In genomic region chr1:44423706-44424546, GRCh38 we compare ENCODE assay signal across 8 cellular contexts. TPM values are rescaled to one million over a fixed set of nuclear protein-coding genes. Genes with fewer than 3 reads are reported as not detected.
DNase-seq lines count a peak whose midpoint lies in the region; FAIRE-seq and TF ChIP-seq lines count a peak whose summit lies in the region.

No MANE protein-coding gene starts in this region.

- peak overlapping the region; percentile 19 for H2AFZ ChIP-seq in ACC112 (ENCODE audit: low read length, unreplicated experiment)

- H3K36me3 ChIP-seq in ACC112 (ENCODE audit: insufficient read depth, low read length) (no peaks in the 10 kb centered on the region), bronchial epithelial cell (ENCODE audit: control insufficient read depth, insufficient read depth, low read length) (no peaks in the 10 kb centered on the region)

- 0 out of 2 replicates have a peak overlapping the region, but pooled peaks have one; percentile 36 for H3K4me3 ChIP-seq in ACC112 (ENCODE audit: low read depth, low read length)
- peak overlapping the region; percentile 31 for H3K4me3 ChIP-seq in Jurkat, Clone E6-1 (ENCODE audit: low read length)
- no peak overlapping the region for H3K4me3 ChIP-seq in bronchial epithelial cell (ENCODE audit: low read depth, low read length)

- no peaks in the 10 kb centered on the region for H3K4me1 ChIP-seq in ACC112 (ENCODE audit: control insufficient read depth, insufficient read depth, low read length, unreplicated experiment)

- H3K27me3 ChIP-seq in ACC112 (ENCODE audit: insufficient read depth, low read length), result peaks cover 55% of the 10 kb centered on the region
- peaks cover 15% of the 10 kb centered on the region for H3K27me3 ChIP-seq in bronchial epithelial cell (ENCODE audit: control insufficient read depth, insufficient read depth, low read length)

- peak; percentile 43 for FAIRE-seq in bronchial epithelial cell (lab: Jason Lieb, UNC)

- H3K27ac ChIP-seq in ACC112 (ENCODE audit: low read depth, low read length), result no peak overlapping the region

- no peak for TF ChIP-seq CTCF in bronchial epithelial cell (IDR thresholded peaks at IDR 0.05; ENCODE audit: insufficient read depth, low read length, severe bottlenecking)

- no peaks in the 10 kb centered on the region for H3K79me2 ChIP-seq in ACC112 (ENCODE audit: control insufficient read depth, insufficient read depth, low read length, unreplicated experiment)

- DNase-seq in Jurkat, Clone E6-1 (ENCODE audit: low read depth, low spot score), result peak; percentile 86
- DNase-seq in bronchial epithelial cell (ENCODE audit: low read depth), result peak; percentile 89
- peak; percentile 6 to 48 for DNase-seq in lung microvascular endothelial cell (ENCODE audit: low read depth in 2 of 2)
- no peak for DNase-seq in activated CD4-positive, alpha-beta T cell treated with anti-CD3 and anti-CD28 coated beads for 4 hours
- DNase-seq in activated naive CD4-positive, alpha-beta T cell treated with Interleukin-2 at 50 U/mL for 16 hours, result no peak
- DNase-seq in NCI-H1092 (lab: John Stamatoyannopoulos, UW), result no peak
- no peak for DNase-seq in NCI-H748 treated with DMSO at 0.1 percent for 48 hours (lab: John Stamatoyannopoulos, UW)

RNA-seq across cellular contexts. Expression of gene RNF220, which starts 18.9 kb away (rescaled TPM):
- polyA plus RNA-seq in Jurkat, Clone E6-1 (2012; ENCODE audit: insufficient read depth, insufficient read length), result 112 TPM
- total RNA-seq in bronchial epithelial cell (80.6 and 94.5 TPM in 2 replicates), lung microvascular endothelial cell (34.0 and 53.6 TPM in 2 replicates)

Comparison
In these comparisons a context has a peak if more than half of its experiments do, and no peak if none do; other contexts are left out.
1. DNase-seq: peak in Jurkat, Clone E6-1 (single experiment), bronchial epithelial cell (single experiment) and lung microvascular endothelial cell (2 of 2); none in activated CD4-positive, alpha-beta T cell treated with anti-CD3 and anti-CD28 coated beads for 4 hours (0 of 2), activated naive CD4-positive, alpha-beta T cell treated with Interleukin-2 at 50 U/mL for 16 hours (single experiment), NCI-H1092 (single experiment) and NCI-H748 treated with DMSO at 0.1 percent for 48 hours (single experiment).